Comparison of ENCODE assay signal across 1 cellular context in the genomic region with DNA sequence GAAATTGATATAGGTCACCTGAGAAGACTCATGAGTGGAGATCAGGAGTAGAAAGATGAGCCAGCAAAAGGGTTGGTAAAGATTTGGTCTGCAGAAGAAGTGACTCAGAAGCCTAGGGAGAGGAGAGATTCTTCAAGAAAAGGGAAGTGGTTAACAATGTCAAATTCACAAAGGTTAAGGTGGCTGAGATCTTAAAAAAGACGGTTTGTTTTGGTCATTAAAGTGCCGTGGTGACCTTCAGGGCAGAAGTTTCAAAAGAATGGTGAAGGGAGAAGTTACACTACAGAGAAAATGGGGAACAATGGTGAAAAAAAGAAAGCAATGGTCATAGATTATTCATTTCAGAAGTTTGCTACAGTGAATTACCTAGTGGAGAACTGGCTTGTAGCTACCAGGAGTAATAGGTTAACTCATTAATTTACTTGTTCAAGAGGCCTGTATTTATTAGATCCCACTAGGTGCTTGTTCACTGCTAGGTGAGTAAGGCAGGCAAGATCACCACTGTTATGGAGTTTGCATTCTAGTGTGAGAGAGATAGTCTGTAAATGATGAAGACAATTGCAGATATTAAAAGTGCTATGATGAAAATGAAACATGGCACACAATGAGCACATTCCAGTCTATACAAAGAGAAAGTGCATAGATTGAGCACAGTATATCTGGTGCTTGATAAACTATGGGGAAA.
TF ChIP-seq lines count a peak whose summit lies in the region.

No MANE protein-coding gene starts in this region.

TF ChIP-seq in GM12878, 131 proteins besides CTCF, POLR2A, EP300 and RAD21 (continued from another document):
- TF ChIP-seq, protein P1, sequence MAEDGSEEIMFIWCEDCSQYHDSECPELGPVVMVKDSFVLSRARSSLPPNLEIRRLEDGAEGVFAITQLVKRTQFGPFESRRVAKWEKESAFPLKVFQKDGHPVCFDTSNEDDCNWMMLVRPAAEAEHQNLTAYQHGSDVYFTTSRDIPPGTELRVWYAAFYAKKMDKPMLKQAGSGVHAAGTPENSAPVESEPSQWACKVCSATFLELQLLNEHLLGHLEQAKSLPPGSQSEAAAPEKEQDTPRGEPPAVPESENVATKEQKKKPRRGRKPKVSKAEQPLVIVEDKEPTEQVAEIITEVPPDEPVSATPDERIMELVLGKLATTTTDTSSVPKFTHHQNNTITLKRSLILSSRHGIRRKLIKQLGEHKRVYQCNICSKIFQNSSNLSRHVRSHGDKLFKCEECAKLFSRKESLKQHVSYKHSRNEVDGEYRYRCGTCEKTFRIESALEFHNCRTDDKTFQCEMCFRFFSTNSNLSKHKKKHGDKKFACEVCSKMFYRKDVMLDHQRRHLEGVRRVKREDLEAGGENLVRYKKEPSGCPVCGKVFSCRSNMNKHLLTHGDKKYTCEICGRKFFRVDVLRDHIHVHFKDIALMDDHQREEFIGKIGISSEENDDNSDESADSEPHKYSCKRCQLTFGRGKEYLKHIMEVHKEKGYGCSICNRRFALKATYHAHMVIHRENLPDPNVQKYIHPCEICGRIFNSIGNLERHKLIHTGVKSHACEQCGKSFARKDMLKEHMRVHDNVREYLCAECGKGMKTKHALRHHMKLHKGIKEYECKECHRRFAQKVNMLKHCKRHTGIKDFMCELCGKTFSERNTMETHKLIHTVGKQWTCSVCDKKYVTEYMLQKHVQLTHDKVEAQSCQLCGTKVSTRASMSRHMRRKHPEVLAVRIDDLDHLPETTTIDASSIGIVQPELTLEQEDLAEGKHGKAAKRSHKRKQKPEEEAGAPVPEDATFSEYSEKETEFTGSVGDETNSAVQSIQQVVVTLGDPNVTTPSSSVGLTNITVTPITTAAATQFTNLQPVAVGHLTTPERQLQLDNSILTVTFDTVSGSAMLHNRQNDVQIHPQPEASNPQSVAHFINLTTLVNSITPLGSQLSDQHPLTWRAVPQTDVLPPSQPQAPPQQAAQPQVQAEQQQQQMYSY (CRISPR knock-in tag; IDR thresholded peaks at IDR 0.05): no peak
- TF ChIP-seq PAX5 (IDR thresholded peaks at IDR 0.05; ENCODE audit: borderline replicate concordance, low read depth, low read length) (peak; percentile 76; the same call in 1 of the 2 replicates), MEF2A (IDR thresholded peaks at IDR 0.05; ENCODE audit: insufficient read depth, low read depth, low read length) (peak; percentile 89), CREB1 (IDR thresholded peaks at IDR 0.05; ENCODE audit: low read depth) (peak; percentile 66; the same call in 1 of the 2 replicates), SUPT20H (IDR thresholded peaks at IDR 0.05; ENCODE audit: borderline replicate concordance, control insufficient read depth, low read depth, low read length) (no peak), MYB (IDR thresholded peaks at IDR 0.05; ENCODE audit: borderline replicate concordance, low read depth, low read length) (0 out of 2 replicates have a peak, but pooled peaks have one; percentile 77), RB1 (IDR thresholded peaks at IDR 0.05; ENCODE audit: borderline replicate concordance) (no peak), KAT2A (conservative IDR thresholded peaks at IDR 0.05; ENCODE audit: control insufficient read depth, low read depth, low read length) (no peak), CHD4 (IDR thresholded peaks at IDR 0.05) (no peak), ZBTB11 (CRISPR knock-in tag; IDR thresholded peaks at IDR 0.05) (no peak)
- TF ChIP-seq, protein P2, sequence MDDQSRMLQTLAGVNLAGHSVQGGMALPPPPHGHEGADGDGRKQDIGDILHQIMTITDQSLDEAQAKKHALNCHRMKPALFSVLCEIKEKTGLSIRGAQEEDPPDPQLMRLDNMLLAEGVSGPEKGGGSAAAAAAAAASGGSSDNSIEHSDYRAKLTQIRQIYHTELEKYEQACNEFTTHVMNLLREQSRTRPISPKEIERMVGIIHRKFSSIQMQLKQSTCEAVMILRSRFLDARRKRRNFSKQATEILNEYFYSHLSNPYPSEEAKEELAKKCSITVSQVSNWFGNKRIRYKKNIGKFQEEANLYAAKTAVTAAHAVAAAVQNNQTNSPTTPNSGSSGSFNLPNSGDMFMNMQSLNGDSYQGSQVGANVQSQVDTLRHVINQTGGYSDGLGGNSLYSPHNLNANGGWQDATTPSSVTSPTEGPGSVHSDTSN (IDR thresholded peaks at IDR 0.05; ENCODE audit: insufficient replicate concordance, low read depth, low read length): no peak
- TF ChIP-seq, protein P3, sequence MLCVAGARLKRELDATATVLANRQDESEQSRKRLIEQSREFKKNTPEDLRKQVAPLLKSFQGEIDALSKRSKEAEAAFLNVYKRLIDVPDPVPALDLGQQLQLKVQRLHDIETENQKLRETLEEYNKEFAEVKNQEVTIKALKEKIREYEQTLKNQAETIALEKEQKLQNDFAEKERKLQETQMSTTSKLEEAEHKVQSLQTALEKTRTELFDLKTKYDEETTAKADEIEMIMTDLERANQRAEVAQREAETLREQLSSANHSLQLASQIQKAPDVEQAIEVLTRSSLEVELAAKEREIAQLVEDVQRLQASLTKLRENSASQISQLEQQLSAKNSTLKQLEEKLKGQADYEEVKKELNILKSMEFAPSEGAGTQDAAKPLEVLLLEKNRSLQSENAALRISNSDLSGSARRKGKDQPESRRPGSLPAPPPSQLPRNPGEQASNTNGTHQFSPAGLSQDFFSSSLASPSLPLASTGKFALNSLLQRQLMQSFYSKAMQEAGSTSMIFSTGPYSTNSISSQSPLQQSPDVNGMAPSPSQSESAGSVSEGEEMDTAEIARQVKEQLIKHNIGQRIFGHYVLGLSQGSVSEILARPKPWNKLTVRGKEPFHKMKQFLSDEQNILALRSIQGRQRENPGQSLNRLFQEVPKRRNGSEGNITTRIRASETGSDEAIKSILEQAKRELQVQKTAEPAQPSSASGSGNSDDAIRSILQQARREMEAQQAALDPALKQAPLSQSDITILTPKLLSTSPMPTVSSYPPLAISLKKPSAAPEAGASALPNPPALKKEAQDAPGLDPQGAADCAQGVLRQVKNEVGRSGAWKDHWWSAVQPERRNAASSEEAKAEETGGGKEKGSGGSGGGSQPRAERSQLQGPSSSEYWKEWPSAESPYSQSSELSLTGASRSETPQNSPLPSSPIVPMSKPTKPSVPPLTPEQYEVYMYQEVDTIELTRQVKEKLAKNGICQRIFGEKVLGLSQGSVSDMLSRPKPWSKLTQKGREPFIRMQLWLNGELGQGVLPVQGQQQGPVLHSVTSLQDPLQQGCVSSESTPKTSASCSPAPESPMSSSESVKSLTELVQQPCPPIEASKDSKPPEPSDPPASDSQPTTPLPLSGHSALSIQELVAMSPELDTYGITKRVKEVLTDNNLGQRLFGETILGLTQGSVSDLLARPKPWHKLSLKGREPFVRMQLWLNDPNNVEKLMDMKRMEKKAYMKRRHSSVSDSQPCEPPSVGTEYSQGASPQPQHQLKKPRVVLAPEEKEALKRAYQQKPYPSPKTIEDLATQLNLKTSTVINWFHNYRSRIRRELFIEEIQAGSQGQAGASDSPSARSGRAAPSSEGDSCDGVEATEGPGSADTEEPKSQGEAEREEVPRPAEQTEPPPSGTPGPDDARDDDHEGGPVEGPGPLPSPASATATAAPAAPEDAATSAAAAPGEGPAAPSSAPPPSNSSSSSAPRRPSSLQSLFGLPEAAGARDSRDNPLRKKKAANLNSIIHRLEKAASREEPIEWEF (IDR thresholded peaks at IDR 0.05; ENCODE audit: insufficient replicate concordance, low read depth, low read length): no peak
